8 cellular contexts compared by ENCODE assay signal in genomic region chr19:45094158-45094557, GRCh38. TPM values are rescaled to one million over a fixed set of nuclear protein-coding genes. Genes with fewer than 3 reads are reported as not detected.
DNase-seq lines count a peak whose midpoint lies in the region; ATAC-seq and TF ChIP-seq lines count a peak whose summit lies in the region.

No MANE protein-coding gene starts in this region.

- H3K4me1 ChIP-seq in ACC112 (ENCODE audit: control insufficient read depth, insufficient read depth, low read length, unreplicated experiment), result peaks cover 24% of the 10 kb centered on the region
- H3K4me1 ChIP-seq in mucosa of stomach (ENCODE audit: control insufficient read depth, insufficient read depth, low read length), result peaks cover 64% of the 10 kb centered on the region

- H3K27ac Mint-ChIP-seq in MCF 10A (ENCODE audit: low read depth, unreplicated experiment), result peak overlapping the region; percentile 98

- H3K4me3 ChIP-seq in ACC112 (ENCODE audit: low read depth, low read length) (peak overlapping the region; percentile 86), HL-60 (replicated peaks; ENCODE audit: insufficient read depth, low read length) (peak overlapping the region; percentile 98), mucosa of stomach (ENCODE audit: low read length) (peak overlapping the region; percentile 75)

- H3K79me2 ChIP-seq in ACC112 (ENCODE audit: control insufficient read depth, insufficient read depth, low read length, unreplicated experiment), result peaks cover 57% of the 10 kb centered on the region

- H3K9me3 Mint-ChIP-seq in MCF 10A (ENCODE audit: unreplicated experiment), result no peaks in the 10 kb centered on the region

- TF ChIP-seq CTCF in HL-60 (IDR thresholded peaks at IDR 0.05; ENCODE audit: insufficient read depth, low read length) (no peak), MCF 10A (IDR thresholded peaks at IDR 0.05; ENCODE audit: unreplicated experiment) (no peak), omental fat pad (IDR thresholded peaks at IDR 0.05) (no peak)

- H3K4me3 Mint-ChIP-seq in MCF 10A (ENCODE audit: unreplicated experiment), result peak overlapping the region; percentile 87

- ATAC-seq in omental fat pad (ENCODE audit: low FRiP score), result no peak
- no peak for ATAC-seq in HG03280 (IDR thresholded peaks at IDR 0.05; ENCODE audit: unreplicated experiment)

- H3K4me1 Mint-ChIP-seq in MCF 10A (ENCODE audit: insufficient read depth, unreplicated experiment), result peaks cover 57% of the 10 kb centered on the region

- H3K36me3 Mint-ChIP-seq in MCF 10A (ENCODE audit: insufficient read depth, unreplicated experiment), result peaks cover 25% of the 10 kb centered on the region

- POLR2A ChIA-PET in MCF 10A (lab: Yijun Ruan, JAX), result interaction anchor here (1.3 to 2.2 kb wide), 2 partner anchors 9 to 70 kb away, joined by 3 to 5 read pairs; no protein-coding TSS in a partner anchor

- intact Hi-C loops in MCF 10A (cut with micrococcal nuclease) (loop anchor here (5.0 to 10.0 kb wide), 3 partner anchors 83 to 241 kb away; partner anchors contain the start of genes BLOC1S3, EXOC3L2 and TRAPPC6A), posterior cingulate gyrus (cut with DNase I) (loop anchor here (5.0 kb wide), 1 partner anchor 158 kb away; the partner anchor contains the start of gene MARK4)

- H3K27me3 ChIP-seq in ACC112 (ENCODE audit: insufficient read depth, low read length), result no peaks in the 10 kb centered on the region
- no peaks in the 10 kb centered on the region for H3K27me3 ChIP-seq in HL-60 (ENCODE audit: insufficient read depth, poor library complexity, severe bottlenecking)
- H3K27me3 ChIP-seq in mucosa of stomach (ENCODE audit: control insufficient read depth, insufficient read depth, low read length), result no peaks in the 10 kb centered on the region

- no peaks in the 10 kb centered on the region for H3K9me3 ChIP-seq in mucosa of stomach (ENCODE audit: control insufficient read depth, low read length)

- BruUV-seq in MCF 10A (replicated peaks; lab: Mats Ljungman, UMichigan), result no TSS peak

- H3K36me3 ChIP-seq in ACC112 (ENCODE audit: insufficient read depth, low read length) (no peaks in the 10 kb centered on the region), mucosa of stomach (ENCODE audit: control insufficient read depth, insufficient read depth, low read length) (no peaks in the 10 kb centered on the region)

- CTCF ChIA-PET in MCF 10A (lab: Yijun Ruan, JAX), result no interaction called here

- H3K27me3 Mint-ChIP-seq in MCF 10A (ENCODE audit: insufficient read depth, unreplicated experiment), result no peaks in the 10 kb centered on the region

- DNase-seq in HL-60 (ENCODE audit: low read depth in 1 of 2, low spot score in 1 of 2) (peak in 1 of 2 experiments; percentile 38), MCF 10A (ENCODE audit: unreplicated experiment) (no peak), ureter (ENCODE audit: low spot score) (no peak), omental fat pad (ENCODE audit: low spot score) (no peak), posterior cingulate gyrus (no peak)

- H2AFZ ChIP-seq in ACC112 (ENCODE audit: low read length, unreplicated experiment), result no peak overlapping the region

- H3K27ac ChIP-seq in ACC112 (ENCODE audit: low read depth, low read length) (no peak overlapping the region), HL-60 (replicated peaks) (no peak overlapping the region)

- peak overlapping the region; percentile 91 for H3K9ac ChIP-seq in mucosa of stomach (ENCODE audit: low read length)

RNA-seq across cellular contexts. Expression of gene PPP1R37, which starts 1.2 kb away (rescaled TPM):
- total RNA-seq in MCF 10A (2022), result 22.0 and 22.5 TPM in 2 replicates
- total RNA-seq in ureter, result 89.3 TPM
- 10 to 100 TPM; 13.6 to 23.7 (median 19.4) TPM for total RNA-seq in omental fat pad

RNA-seq across cellular contexts. Expression of gene GEMIN7, which starts 15.1 kb away (rescaled TPM):
- total RNA-seq in MCF 10A (2022), result 21.0 and 21.8 TPM in 2 replicates
- 19.9 TPM for total RNA-seq in ureter
- total RNA-seq in omental fat pad, result 10 to 100 TPM; 22.2 to 34.1 (median 27.9) TPM

RNA-seq across cellular contexts. Expression of gene ZNF296, which starts 17.9 kb away (rescaled TPM):
- total RNA-seq in MCF 10A (2022), result 2.0 and 2.7 TPM in 2 replicates
- total RNA-seq in ureter, result 5.1 TPM
- total RNA-seq in omental fat pad, result 1 to 10 TPM in 2 of 4 donors, under 1 TPM in 2; 0.31 to 1.7 (median 1.1) TPM

RNA-seq across cellular contexts. Expression of gene CLASRP, which starts 55.3 kb away (rescaled TPM):
- 71.7 and 83.5 TPM in 2 replicates for total RNA-seq in MCF 10A (2022)
- 128 TPM for total RNA-seq in ureter
- 10 to 100 TPM; 49.3 to 78.2 (median 73.4) TPM for total RNA-seq in omental fat pad
